Comparison of ENCODE assay signal across 8 cellular contexts in genomic region chr16:78002915-78003538, GRCh38. TPM values are rescaled to one million over a fixed set of nuclear protein-coding genes. Genes with fewer than 3 reads are reported as not detected.
DNase-seq lines count a peak whose midpoint lies in the region; ATAC-seq and TF ChIP-seq lines count a peak whose summit lies in the region.

No MANE protein-coding gene starts in this region.

- H3K9me3 ChIP-seq in AG04450 (ENCODE audit: control insufficient read depth, insufficient read depth, low read length), result no peaks in the 10 kb centered on the region

- H3K27me3 ChIP-seq in AG04450 (ENCODE audit: control insufficient read depth, insufficient read depth, low read length), result no peaks in the 10 kb centered on the region

- peak; percentile 98 for ATAC-seq in GM18858 (IDR thresholded peaks at IDR 0.05; ENCODE audit: unreplicated experiment)
- ATAC-seq in HG03060 (IDR thresholded peaks at IDR 0.05; ENCODE audit: low read depth, unreplicated experiment), result peak; percentile 96

- H3K4me3 ChIP-seq in AG04450 (ENCODE audit: low read depth, low read length), result no peak overlapping the region

- in situ Hi-C loops in T47D (cut with HindIII; ENCODE audit: low pct_unique_long_range_greater_than_20kb, low sequenced_read_pairs), result no loop called here

- peak; percentile 93 for TF ChIP-seq CTCF in AG04450 (IDR thresholded peaks at IDR 0.05; ENCODE audit: low read depth, low read length)

- no peak overlapping the region for H3K27ac ChIP-seq in AG04450 (ENCODE audit: low read depth, low read length)

- POLR2A ChIA-PET in AG04450 (lab: Yijun Ruan, JAX), result interaction anchor here (1.0 kb wide), 1 partner anchor 281 kb away, joined by 3 read pairs; the partner anchor contains the start of gene NUDT7

- peak; percentile 79 for DNase-seq in AG04450 (ENCODE audit: low read depth, low spot score)
- peak; percentile 81 for DNase-seq in NCI-H2107 (lab: John Stamatoyannopoulos, UW)
- peak; percentile 66 for DNase-seq in UCSD-AML1 (lab: John Stamatoyannopoulos, UW; ENCODE audit: unreplicated experiment)
- peak; percentile 61 to 95 for DNase-seq in T47D (ENCODE audit: low read depth in 1 of 2, low spot score in 1 of 2)
- DNase-seq in iris pigment epithelial cell (ENCODE audit: low read depth), result peak; percentile 91
- DNase-seq in stimulated activated CD4-positive, alpha-beta T cell treated with anti-CD3 and anti-CD28 coated beads, Interleukin-15, amount 100 ng/mL, for 24 hours, result peak; percentile 87

- CTCF ChIA-PET in AG04450 (lab: Charles Lee), result interaction anchor here (0.6 to 4.8 kb wide), 64 partner anchors 10 to 768 kb away, joined by 3 to 92 read pairs (median 4); partner anchors contain the start of gene NUDT7

RNA-seq across cellular contexts. Expression of gene CLEC3A, which starts 19.3 kb away (rescaled TPM):
- not detected in 2 replicates for polyA plus RNA-seq in AG04450 (2011; rRNA removed)
- polyA minus RNA-seq in AG04450 (2011; rRNA and poly(A)+ RNA removed), result not detected in 2 replicates
